In the genomic region with DNA sequence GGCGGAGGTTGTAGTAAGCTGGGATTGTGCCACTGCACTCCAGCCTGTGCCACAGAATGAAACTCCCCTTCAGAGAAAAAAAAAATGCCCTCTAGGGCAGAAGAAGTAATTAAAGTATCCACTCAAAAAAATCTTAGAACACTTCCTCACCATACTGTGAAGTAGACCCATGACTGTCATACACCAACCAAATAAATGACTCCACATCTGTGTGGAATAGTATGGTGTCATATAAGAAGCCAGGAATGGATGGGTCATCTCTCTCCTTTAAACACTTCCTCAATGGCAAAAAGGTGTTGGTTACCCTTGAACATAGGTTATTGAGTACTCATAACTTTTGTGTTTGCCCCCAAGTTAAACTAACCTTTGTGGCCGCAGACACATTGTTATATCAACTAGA, we compare ENCODE assay signal across 25 cellular contexts.
"Had no signal": no experiment of that assay in that cellular context is flagged by ENCODE, and none has a peak within 500 bp of the region (broad histone marks: within the 10 kb centered on the region; RNA-seq: fewer than 3 reads in every experiment).

No MANE protein-coding gene starts in this region.

- H3K4me1 ChIP-seq: neural progenitor cell, parathyroid adenoma, right atrium auricular region, tibial nerve, upper lobe of left lung had no signal

- H3K36me3 ChIP-seq: gastrocnemius medialis, neural progenitor cell, right atrium auricular region, thoracic aorta, upper lobe of left lung had no signal

- H3K27me3 Mint-ChIP-seq: memory B cell, naive B cell had no signal

- H3K4me1 Mint-ChIP-seq: nephron, neural progenitor cell had no signal

- H3K27ac Mint-ChIP-seq: nephron, neural progenitor cell, progenitor cell of endocrine pancreas had no signal

- H3K9me3 ChIP-seq: gastrocnemius medialis, right atrium auricular region, thoracic aorta, upper lobe of left lung had no signal

- H3K4me3 ChIP-seq: dorsolateral prefrontal cortex, gastrocnemius medialis, lung, neural progenitor cell, right atrium auricular region, smooth muscle cell, thoracic aorta, tibial nerve, upper lobe of left lung had no signal

- DNase-seq: dorsolateral prefrontal cortex; effector CD4-positive, alpha-beta T cell; foreskin fibroblast; gastrocnemius medialis; head of caudate nucleus; kidney; naive B cell; stimulated activated CD4-positive, alpha-beta T cell treated with anti-CD3 and anti-CD28 coated beads, Interleukin-12 subunit alpha, Interleukin-12 subunit beta, amount 100 ng/mL, for 4 hours; stimulated activated CD4-positive, alpha-beta T cell treated with anti-CD3 and anti-CD28 coated beads, Interleukin-1b, Interleukin-23, amount 100 ng/mL, for 48 hours; stimulated activated CD4-positive, alpha-beta T cell treated with anti-CD3 and anti-CD28 coated beads, Interleukin-4, amount 100 ng/mL, for 1 hour; stimulated activated CD8-positive, alpha-beta memory T cell treated with anti-CD3 and anti-CD28 coated beads, Interleukin-4, amount 100 ng/mL, for 48 hours; stimulated activated naive CD4-positive, alpha-beta T cell treated with Interleukin-2 at 50 U/mL for 16 hours; upper lobe of left lung had no signal

- ATAC-seq: gastrocnemius medialis, left lobe of liver, sciatic nerve had no signal

- H3K4me3 Mint-ChIP-seq: memory B cell, nephron, neural progenitor cell had no signal

- H3K27ac ChIP-seq: dorsolateral prefrontal cortex, gastrocnemius medialis, neural progenitor cell, parathyroid adenoma, right atrium auricular region, thoracic aorta, tibial nerve, upper lobe of left lung had no signal

- H3K27me3 ChIP-seq: dorsolateral prefrontal cortex, gastrocnemius medialis, right atrium auricular region, tibial nerve, upper lobe of left lung had no signal
